15 cellular contexts compared by ENCODE assay signal in the genomic region with DNA sequence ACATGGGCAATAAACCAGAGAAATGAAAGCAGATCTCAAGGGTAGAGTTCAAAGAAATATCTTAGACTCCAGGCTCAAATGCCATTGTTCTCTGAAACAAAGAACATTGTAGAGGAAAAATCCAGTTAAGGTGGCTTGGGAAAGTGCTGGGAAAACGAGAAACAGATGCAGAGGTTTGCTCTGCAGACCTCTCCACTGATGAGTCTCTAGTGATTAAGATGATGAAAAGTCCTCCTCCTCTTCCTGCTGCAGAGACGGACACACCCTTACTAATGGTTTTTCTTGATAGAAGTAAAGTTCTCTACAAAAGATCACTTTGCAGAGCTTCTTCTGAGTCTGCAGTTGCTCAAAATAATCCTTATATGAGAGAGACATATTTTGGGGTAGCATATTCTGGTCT.
DNase-seq lines count a peak whose midpoint lies in the region; TF ChIP-seq lines count a peak whose summit lies in the region.
"Had no signal": no experiment of that assay in that cellular context is flagged by ENCODE, and none has a peak within 500 bp of the region (broad histone marks: within the 10 kb centered on the region; RNA-seq: fewer than 3 reads in every experiment).

No MANE protein-coding gene starts in this region.

- no peak overlapping the region for H4K8ac ChIP-seq in trophoblast cell (ENCODE audit: low read depth, low read length)

- CTCF ChIA-PET in MCF 10A (lab: Yijun Ruan, JAX) (no interaction called here), PC-9 (lab: Charles Lee) (no interaction called here)

- no peak overlapping the region for H2BK5ac ChIP-seq in trophoblast cell (ENCODE audit: low read depth, low read length, poor library complexity)

- H3K9me3 Mint-ChIP-seq in MCF 10A (ENCODE audit: unreplicated experiment) = peaks cover 25% of the 10 kb centered on the region

- H3K14ac ChIP-seq in trophoblast cell (ENCODE audit: low read length) = no peak overlapping the region

- H3K79me1 ChIP-seq in trophoblast cell (ENCODE audit: low read length) = peaks cover 15% of the 10 kb centered on the region

- TF ChIP-seq CTCF in fibroblast of mammary gland (conservative IDR thresholded peaks at IDR 0.05; ENCODE audit: control insufficient read depth, insufficient read depth, low read depth, low read length) (no peak), MCF 10A (IDR thresholded peaks at IDR 0.05; ENCODE audit: unreplicated experiment) (no peak), PC-9 (conservative IDR thresholded peaks at IDR 0.05) (no peak)

- no peak overlapping the region for H3K4ac ChIP-seq in trophoblast cell (ENCODE audit: low read depth, low read length)

- H3K9me3 ChIP-seq in trophoblast cell (ENCODE audit: insufficient read depth, low read depth, low read length) (no peaks in the 10 kb centered on the region), PC-9 (ENCODE audit: insufficient read depth, low read depth) (no peaks in the 10 kb centered on the region)
- H3K9me3 ChIP-seq: BE2C, HAP-1 had no signal

- BruUV-seq in MCF 10A (replicated peaks; lab: Mats Ljungman, UMichigan) (no TSS peak), PC-9 (replicated peaks; lab: Mats Ljungman, UMichigan) (no TSS peak)

- WGBS in trophoblast cell (ENCODE audit: extremely low coverage, insufficient coverage, insufficient read length) = no CpG with 5 or more reads among the region's 2 CpGs

- no peak overlapping the region for H3K27ac Mint-ChIP-seq in MCF 10A (ENCODE audit: low read depth, unreplicated experiment)
- H3K27ac Mint-ChIP-seq: CD4-positive, alpha-beta memory T cell had no signal

- H2AFZ ChIP-seq in trophoblast cell (ENCODE audit: insufficient read depth, low read length, poor library complexity) (no peak overlapping the region), PC-9 (no peak overlapping the region)

- H2AK5ac ChIP-seq in trophoblast cell (ENCODE audit: low read length) = no peak overlapping the region

- H3K27me3 Mint-ChIP-seq in MCF 10A (ENCODE audit: insufficient read depth, unreplicated experiment) = no peaks in the 10 kb centered on the region

- H3K4me1 ChIP-seq in trophoblast cell (ENCODE audit: control insufficient read depth in 1 of 2, insufficient read depth in 2 of 2, low read length in 2 of 2) (peaks cover 12 to 22% of the 10 kb centered on the region in 2 experiments), PC-9 (replicated peaks; ENCODE audit: insufficient read depth) (no peaks in the 10 kb centered on the region)
- H3K4me1 ChIP-seq: HAP-1 had no signal

- no peaks in the 10 kb centered on the region for H3K79me2 ChIP-seq in trophoblast cell (ENCODE audit: control insufficient read depth, insufficient read depth, low read length, poor library complexity)
- no peaks in the 10 kb centered on the region for H3K79me2 ChIP-seq in PC-9 (ENCODE audit: low read depth)

- no peak overlapping the region for H3K9ac ChIP-seq in trophoblast cell (ENCODE audit: low read length)

- no peaks in the 10 kb centered on the region for H3K9me2 ChIP-seq in PC-9 (ENCODE audit: insufficient read depth)

- no peak overlapping the region for H3K18ac ChIP-seq in trophoblast cell (ENCODE audit: low read length)

- peak overlapping the region; percentile 63 for H4K91ac ChIP-seq in trophoblast cell (ENCODE audit: low read depth, low read length)

- DNase-seq in AG08395 (ENCODE audit: low spot score) (peak; percentile 42), DMS53 treated with DMSO at 0.1 percent for 48 hours (lab: John Stamatoyannopoulos, UW; ENCODE audit: unreplicated experiment) (peak; percentile 37), fibroblast of mammary gland (ENCODE audit: low read depth) (peak; percentile 3), trophoblast cell (no peak), MCF 10A (ENCODE audit: unreplicated experiment) (no peak), superior temporal gyrus (ENCODE audit: extremely low spot score) (no peak), middle frontal gyrus (ENCODE audit: extremely low spot score, low spot score) (no peak), PC-9 (no peak)
- DNase-seq: ACHN; BE2C; CD4-positive, alpha-beta memory T cell; DND-41; GDM1 had no signal

- H3K4me1 Mint-ChIP-seq in MCF 10A (ENCODE audit: insufficient read depth, unreplicated experiment) = no peaks in the 10 kb centered on the region
- H3K4me1 Mint-ChIP-seq: CD4-positive, alpha-beta memory T cell had no signal

- no peak overlapping the region for H2BK120ac ChIP-seq in trophoblast cell (ENCODE audit: insufficient read depth, low read length, poor library complexity)

- no peaks in the 10 kb centered on the region for H3F3A ChIP-seq in PC-9 (ENCODE audit: insufficient read depth, low read depth)

- no peaks in the 10 kb centered on the region for H3K36me3 ChIP-seq in trophoblast cell (ENCODE audit: control insufficient read depth in 1 of 2, insufficient read depth in 2 of 2, low read length in 2 of 2)
- no peaks in the 10 kb centered on the region for H3K36me3 ChIP-seq in PC-9 (ENCODE audit: low read depth)
- H3K36me3 ChIP-seq: BE2C, HAP-1 had no signal

- H3K36me3 Mint-ChIP-seq in MCF 10A (ENCODE audit: insufficient read depth, unreplicated experiment) = no peaks in the 10 kb centered on the region
- H3K36me3 Mint-ChIP-seq: CD4-positive, alpha-beta memory T cell had no signal

- H3K27ac ChIP-seq in trophoblast cell (ENCODE audit: low read depth, low read length) = peak overlapping the region; percentile 76
- no peak overlapping the region for H3K27ac ChIP-seq in PC-9
- H3K27ac ChIP-seq: C4-2B had no signal

- H3K4me3 Mint-ChIP-seq in MCF 10A (ENCODE audit: unreplicated experiment) = no peak overlapping the region
- H3K4me3 Mint-ChIP-seq: CD4-positive, alpha-beta memory T cell had no signal

- no peaks in the 10 kb centered on the region for H3K27me3 ChIP-seq in trophoblast cell (ENCODE audit: insufficient read depth, low read length)
- H3K27me3 ChIP-seq in PC-9 (ENCODE audit: insufficient read depth, low read depth) = 0 out of 2 replicates have a peak, but pooled peaks cover 4% of the 10 kb centered on the region
- H3K27me3 ChIP-seq: BE2C had no signal

- intact Hi-C loops in MCF 10A (cut with micrococcal nuclease) = no loop called here
- intact Hi-C loops in PC-9 (cut with micrococcal nuclease; ENCODE audit: unreplicated experiment) = no loop called here

- H3K23ac ChIP-seq in trophoblast cell (ENCODE audit: low read length) = no peak overlapping the region

- no peak overlapping the region for H2BK12ac ChIP-seq in trophoblast cell (ENCODE audit: low read length)

- no peaks in the 10 kb centered on the region for H4K20me1 ChIP-seq in PC-9 (ENCODE audit: insufficient read depth)

- POLR2A ChIA-PET in MCF 10A (lab: Yijun Ruan, JAX) (no interaction called here), PC-9 (lab: Charles Lee; ENCODE audit: unreplicated experiment) (no interaction called here)

- H3K4me2 ChIP-seq in trophoblast cell (ENCODE audit: low read length) (no peak overlapping the region), PC-9 (no peak overlapping the region)

- no peak overlapping the region for H3K4me3 ChIP-seq in fibroblast of mammary gland (ENCODE audit: control insufficient read depth, low read depth, low read length)
- H3K4me3 ChIP-seq in trophoblast cell (ENCODE audit: low read depth, low read length) = no peak overlapping the region
- H3K4me3 ChIP-seq in PC-9 = no peak overlapping the region
- H3K4me3 ChIP-seq: HAP-1 had no signal

- H4K12ac ChIP-seq in trophoblast cell (ENCODE audit: low read depth, low read length) = no peak overlapping the region

Comparison
In these comparisons a context has a peak if more than half of its experiments do, and no peak if none do; other contexts are left out.
1. DNase-seq: peak in AG08395 (single experiment), DMS53 treated with DMSO at 0.1 percent for 48 hours (single experiment) and fibroblast of mammary gland (single experiment); none in trophoblast cell (0 of 2), MCF 10A (single experiment), superior temporal gyrus (single experiment), middle frontal gyrus (single experiment) and PC-9 (0 of 2).